12 cellular contexts compared by ENCODE assay signal in genomic region chr1:218348628-218349185, GRCh38. TPM values are rescaled to one million over a fixed set of nuclear protein-coding genes. Genes with fewer than 3 reads are reported as not detected.
DNase-seq lines count a peak whose midpoint lies in the region; ATAC-seq, FAIRE-seq and TF ChIP-seq lines count a peak whose summit lies in the region.
"Had no signal": no experiment of that assay in that cellular context is flagged by ENCODE, and none has a peak within 500 bp of the region (broad histone marks: within the 10 kb centered on the region; RNA-seq: fewer than 3 reads in every experiment).

No MANE protein-coding gene starts in this region.

- dilution Hi-C loops in keratinocyte (cut with MboI; ENCODE audit: extremely low pct_ligation_motif_present, low sequenced_read_pairs) = no loop called here

- no peaks in the 10 kb centered on the region for H3K9me3 Mint-ChIP-seq in activated naive CD4-positive, alpha-beta T cell treated with anti-CD3 and anti-CD28 coated beads for 36 hours
- H3K9me3 Mint-ChIP-seq: naive B cell; T-helper 1 cell treated with Interleukin-12 subunit alpha and Interleukin-12 subunit beta and Interleukin-4 antibody, amounts not matched to agents 30 μg/mL and 1 μg/mL, for 36 hours had no signal

- H3K4me3 ChIP-seq in HUES6 (ENCODE audit: low read depth, low read length) = peak overlapping the region; percentile 90; the same call in 1 of the 2 replicates
- H3K4me3 ChIP-seq in keratinocyte (ENCODE audit: control insufficient read depth in 2 of 3, extremely low read depth in 1 of 3, insufficient read depth in 2 of 3, low read depth in 1 of 3, low read length in 3 of 3) = peak overlapping the region; percentile 67 to 100 (median 93)
- peak overlapping the region; percentile 58 to 66 (median 64) for H3K4me3 ChIP-seq in stomach
- H3K4me3 ChIP-seq: MG63 had no signal

- in situ Hi-C loops in ACHN (cut with HindIII; ENCODE audit: low pct_ligation_motif_present, low pct_unique_long_range_greater_than_20kb, low sequenced_read_pairs) = no loop called here

- H3K27me3 ChIP-seq in HUES6 (ENCODE audit: control insufficient read depth, insufficient read depth, low read length) = peaks cover 45% of the 10 kb centered on the region
- H3K27me3 ChIP-seq in keratinocyte (ENCODE audit: control insufficient read depth, extremely low read depth, insufficient read depth, low read length) = no peaks in the 10 kb centered on the region
- H3K27me3 ChIP-seq in stomach = peaks cover 0 to 17% (median 8%) of the 10 kb centered on the region in 3 donors
- H3K27me3 ChIP-seq: MG63 had no signal

- TF ChIP-seq CTCF in keratinocyte (optimal IDR thresholded peaks at IDR 0.05 in 1 of 3, IDR thresholded peaks at IDR 0.05 in 1 of 3, conservative IDR thresholded peaks at IDR 0.05 in 1 of 3; ENCODE audit: extremely low read depth in 1 of 3, insufficient read depth in 2 of 3, low read length in 3 of 3) (no peak), stomach (IDR thresholded peaks at IDR 0.05) (no peak)

- intact Hi-C loops in stomach (cut with DNase I; ENCODE audit: low total_unique reads) = no loop called here
- intact Hi-C loops in activated naive CD4-positive, alpha-beta T cell treated with anti-CD3 and anti-CD28 coated beads for 36 hours (cut with micrococcal nuclease) = no loop called here

- H3K27ac Mint-ChIP-seq in activated naive CD4-positive, alpha-beta T cell treated with anti-CD3 and anti-CD28 coated beads for 36 hours = no peak overlapping the region
- H3K27ac Mint-ChIP-seq: T-helper 1 cell treated with Interleukin-12 subunit alpha and Interleukin-12 subunit beta and Interleukin-4 antibody, amounts not matched to agents 30 μg/mL and 1 μg/mL, for 36 hours had no signal

- no peaks in the 10 kb centered on the region for H4K20me1 ChIP-seq in keratinocyte (ENCODE audit: control insufficient read depth, extremely low read depth, insufficient read depth, low read length)

- FAIRE-seq in keratinocyte (lab: Jason Lieb, UNC) = peak; percentile 52
- FAIRE-seq: endometrium had no signal

- no peaks in the 10 kb centered on the region for H3K36me3 Mint-ChIP-seq in activated naive CD4-positive, alpha-beta T cell treated with anti-CD3 and anti-CD28 coated beads for 36 hours (ENCODE audit: low read depth)
- H3K36me3 Mint-ChIP-seq: naive B cell had no signal

- TF ChIP-seq POLR2A in stomach (IDR thresholded peaks at IDR 0.05) = no peak

- H3K9ac ChIP-seq in HUES6 (ENCODE audit: low read length) (no peak overlapping the region), keratinocyte (ENCODE audit: control insufficient read depth, extremely low read depth, insufficient read depth, low read length) (peak overlapping the region; percentile 55)

- peak overlapping the region; percentile 86 for H3K4me2 ChIP-seq in keratinocyte (ENCODE audit: control insufficient read depth, extremely low read depth, insufficient read depth, low read depth, low read length)

- peaks cover 35% of the 10 kb centered on the region for H3K4me1 Mint-ChIP-seq in activated naive CD4-positive, alpha-beta T cell treated with anti-CD3 and anti-CD28 coated beads for 36 hours (ENCODE audit: low read depth)

- DNase-seq in keratinocyte (ENCODE audit: low read depth, low spot score) = no peak
- no peak for DNase-seq in stomach
- no peak for DNase-seq in germinal center (ENCODE audit: low spot score)
- no peak for DNase-seq in ACHN
- DNase-seq in activated naive CD4-positive, alpha-beta T cell treated with anti-CD3 and anti-CD28 coated beads for 36 hours = no peak
- DNase-seq: MG63, naive B cell had no signal

- H3K9me1 ChIP-seq in keratinocyte (ENCODE audit: control insufficient read depth, extremely low read depth, insufficient read depth, low read length) = no peaks in the 10 kb centered on the region

- no peak for ATAC-seq in SK-N-SH treated with all-trans-retinoic acid at 6 μM for 48 hours
- no peak for ATAC-seq in HG03457 (IDR thresholded peaks at IDR 0.05; ENCODE audit: unreplicated experiment)

- CTCF ChIA-PET in activated naive CD4-positive, alpha-beta T cell treated with anti-CD3 and anti-CD28 coated beads for 36 hours (lab: Charles Lee) = interaction anchor here (0.5 to 1.2 kb wide), 4 partner anchors 10 to 45 kb away, joined by 3 to 5 read pairs (median 4); no protein-coding TSS in a partner anchor

- H3K9me3 ChIP-seq in HUES6 (ENCODE audit: control insufficient read depth, insufficient read depth, low read depth, low read length) = no peaks in the 10 kb centered on the region
- H3K9me3 ChIP-seq in keratinocyte (ENCODE audit: control insufficient read depth, low read depth, low read length) = no peaks in the 10 kb centered on the region
- no peaks in the 10 kb centered on the region for H3K9me3 ChIP-seq in stomach
- H3K9me3 ChIP-seq: MG63 had no signal

- no peak overlapping the region for H3K4me3 Mint-ChIP-seq in activated naive CD4-positive, alpha-beta T cell treated with anti-CD3 and anti-CD28 coated beads for 36 hours
- H3K4me3 Mint-ChIP-seq: T-helper 1 cell treated with Interleukin-12 subunit alpha and Interleukin-12 subunit beta and Interleukin-4 antibody, amounts not matched to agents 30 μg/mL and 1 μg/mL, for 36 hours had no signal

- H3K36me3 ChIP-seq in HUES6 (ENCODE audit: control insufficient read depth, insufficient read depth, low read length) (no peaks in the 10 kb centered on the region), keratinocyte (ENCODE audit: control insufficient read depth in 2 of 2, extremely low read depth in 1 of 2, insufficient read depth in 2 of 2, low read length in 2 of 2) (no peaks in the 10 kb centered on the region), stomach (no peaks in the 10 kb centered on the region)

- peaks cover 53% of the 10 kb centered on the region for H3K27me3 Mint-ChIP-seq in activated naive CD4-positive, alpha-beta T cell treated with anti-CD3 and anti-CD28 coated beads for 36 hours (ENCODE audit: low read depth)
- H3K27me3 Mint-ChIP-seq: naive B cell had no signal

- H3K4me1 ChIP-seq in HUES6 (ENCODE audit: control insufficient read depth, insufficient read depth, low read length) = peaks cover 16% of the 10 kb centered on the region
- H3K4me1 ChIP-seq in keratinocyte (ENCODE audit: control insufficient read depth, extremely low read depth, insufficient read depth, low read length) = peaks cover 27% of the 10 kb centered on the region
- peaks cover 8 to 65% (median 43%) of the 10 kb centered on the region in 4 donors for H3K4me1 ChIP-seq in stomach

- H3K27ac ChIP-seq in HUES6 (ENCODE audit: low read depth, low read length) = no peak overlapping the region
- peak overlapping the region; percentile 48 for H3K27ac ChIP-seq in keratinocyte (ENCODE audit: control insufficient read depth, insufficient read depth, low read length)
- peak overlapping the region in 4 of 5 donors; percentile 79 to 89 (median 83) for H3K27ac ChIP-seq in stomach

- H3K79me2 ChIP-seq in keratinocyte (ENCODE audit: control insufficient read depth, insufficient read depth, low read length) = peaks cover 79% of the 10 kb centered on the region

- WGBS in stomach, 5 donors = 28 to 42% (median 30%) methylated on average over 5 of the region's 5 CpGs

- peak overlapping the region; percentile 31 for H2AFZ ChIP-seq in keratinocyte (ENCODE audit: control insufficient read depth, low read length)

- no peak for TF ChIP-seq EP300 in stomach (IDR thresholded peaks at IDR 0.05)

TF ChIP-seq in SK-N-SH treated with all-trans-retinoic acid at 6 μM for 48 hours, 23 proteins besides CTCF, POLR2A, EP300 and RAD21:
- TF ChIP-seq GLIS3 (CRISPR knock-in tag; IDR thresholded peaks at IDR 0.05) (0 out of 2 replicates have a peak, but pooled peaks have one; percentile 2), ZFP30 (CRISPR knock-in tag; IDR thresholded peaks at IDR 0.05) (no peak)

RNA-seq across cellular contexts. Expression of gene TGFB2, which starts 3.6 kb away (rescaled TPM):
- polyA plus RNA-seq in keratinocyte (9.0 to 22.3 TPM (median 21.5 TPM) in 3 replicates), stomach (1 to 10 TPM in 2 of 3 donors, under 1 TPM in 1; 0.35 to 3.2 (median 2.3) TPM)
- polyA plus RNA-seq in keratinocyte (2011; ENCODE audit: low read depth) = 9.1 TPM
- 5.8 and 10.0 TPM in 2 replicates for polyA plus RNA-seq in keratinocyte (2011; cell fraction: cytosol; rRNA removed)
- 28.8 and 34.4 TPM in 2 replicates for polyA plus RNA-seq in keratinocyte (2011; cell fraction: nucleus; rRNA removed)
- polyA plus RNA-seq in keratinocyte (2012; ENCODE audit: low replicate concordance) = 4.6 and 22.6 TPM in 2 replicates
- 5.6 to 20.8 TPM (median 12.4 TPM) in 3 replicates for polyA minus RNA-seq in keratinocyte
- polyA minus RNA-seq in keratinocyte (2011; cell fraction: cytosol; rRNA and poly(A)+ RNA removed) = 10.0 TPM
- 24.4 and 70.7 TPM in 2 replicates for polyA minus RNA-seq in keratinocyte (2011; cell fraction: nucleus; rRNA and poly(A)+ RNA removed)
- 10 to 100 TPM in 2 of 5 donors, 1 to 10 TPM in 2, not detected in 1; 1.2 to 13.6 (median 7.2) TPM for total RNA-seq in stomach
- total RNA-seq in activated naive CD4-positive, alpha-beta T cell treated with anti-CD3 and anti-CD28 coated beads for 36 hours = under 1 TPM in 1 of 2 experiments, not detected in 1; 0.14 TPM
